1 cellular context compared by ENCODE assay signal in genomic region chr1:58898739-58899580, GRCh38.
TF ChIP-seq lines count a peak whose summit lies in the region.

No MANE protein-coding gene starts in this region.

TF ChIP-seq in HepG2, 621 proteins besides CTCF, POLR2A, EP300 and RAD21 (continued from another document and continues in another):
- TF ChIP-seq, protein P1, sequence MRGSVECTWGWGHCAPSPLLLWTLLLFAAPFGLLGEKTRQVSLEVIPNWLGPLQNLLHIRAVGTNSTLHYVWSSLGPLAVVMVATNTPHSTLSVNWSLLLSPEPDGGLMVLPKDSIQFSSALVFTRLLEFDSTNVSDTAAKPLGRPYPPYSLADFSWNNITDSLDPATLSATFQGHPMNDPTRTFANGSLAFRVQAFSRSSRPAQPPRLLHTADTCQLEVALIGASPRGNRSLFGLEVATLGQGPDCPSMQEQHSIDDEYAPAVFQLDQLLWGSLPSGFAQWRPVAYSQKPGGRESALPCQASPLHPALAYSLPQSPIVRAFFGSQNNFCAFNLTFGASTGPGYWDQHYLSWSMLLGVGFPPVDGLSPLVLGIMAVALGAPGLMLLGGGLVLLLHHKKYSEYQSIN (CRISPR knock-in tag; IDR thresholded peaks at IDR 0.05; ENCODE audit: borderline replicate concordance): no peak
- TF ChIP-seq, protein P2, sequence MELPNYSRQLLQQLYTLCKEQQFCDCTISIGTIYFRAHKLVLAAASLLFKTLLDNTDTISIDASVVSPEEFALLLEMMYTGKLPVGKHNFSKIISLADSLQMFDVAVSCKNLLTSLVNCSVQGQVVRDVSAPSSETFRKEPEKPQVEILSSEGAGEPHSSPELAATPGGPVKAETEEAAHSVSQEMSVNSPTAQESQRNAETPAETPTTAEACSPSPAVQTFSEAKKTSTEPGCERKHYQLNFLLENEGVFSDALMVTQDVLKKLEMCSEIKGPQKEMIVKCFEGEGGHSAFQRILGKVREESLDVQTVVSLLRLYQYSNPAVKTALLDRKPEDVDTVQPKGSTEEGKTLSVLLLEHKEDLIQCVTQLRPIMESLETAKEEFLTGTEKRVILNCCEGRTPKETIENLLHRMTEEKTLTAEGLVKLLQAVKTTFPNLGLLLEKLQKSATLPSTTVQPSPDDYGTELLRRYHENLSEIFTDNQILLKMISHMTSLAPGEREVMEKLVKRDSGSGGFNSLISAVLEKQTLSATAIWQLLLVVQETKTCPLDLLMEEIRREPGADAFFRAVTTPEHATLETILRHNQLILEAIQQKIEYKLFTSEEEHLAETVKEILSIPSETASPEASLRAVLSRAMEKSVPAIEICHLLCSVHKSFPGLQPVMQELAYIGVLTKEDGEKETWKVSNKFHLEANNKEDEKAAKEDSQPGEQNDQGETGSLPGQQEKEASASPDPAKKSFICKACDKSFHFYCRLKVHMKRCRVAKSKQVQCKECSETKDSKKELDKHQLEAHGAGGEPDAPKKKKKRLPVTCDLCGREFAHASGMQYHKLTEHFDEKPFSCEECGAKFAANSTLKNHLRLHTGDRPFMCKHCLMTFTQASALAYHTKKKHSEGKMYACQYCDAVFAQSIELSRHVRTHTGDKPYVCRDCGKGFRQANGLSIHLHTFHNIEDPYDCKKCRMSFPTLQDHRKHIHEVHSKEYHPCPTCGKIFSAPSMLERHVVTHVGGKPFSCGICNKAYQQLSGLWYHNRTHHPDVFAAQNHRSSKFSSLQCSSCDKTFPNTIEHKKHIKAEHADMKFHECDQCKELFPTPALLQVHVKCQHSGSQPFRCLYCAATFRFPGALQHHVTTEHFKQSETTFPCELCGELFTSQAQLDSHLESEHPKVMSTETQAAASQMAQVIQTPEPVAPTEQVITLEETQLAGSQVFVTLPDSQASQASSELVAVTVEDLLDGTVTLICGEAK (IDR thresholded peaks at IDR 0.05): no peak
- TF ChIP-seq, protein P2 (CRISPR knock-in tag; IDR thresholded peaks at IDR 0.05): no peak
- TF ChIP-seq ZZZ3 (CRISPR knock-in tag; IDR thresholded peaks at IDR 0.05; ENCODE audit: borderline replicate concordance): no peak; the same call in 1 of the 2 replicates
- peak; percentile 77; the same call in 1 of the 2 replicates for TF ChIP-seq GATA4 (IDR thresholded peaks at IDR 0.05; ENCODE audit: borderline replicate concordance, low read depth)
- peak; percentile 91 for TF ChIP-seq NCOA2 (CRISPR knock-in tag; IDR thresholded peaks at IDR 0.05)
- TF ChIP-seq NFKB2 (CRISPR knock-in tag; IDR thresholded peaks at IDR 0.05; ENCODE audit: borderline replicate concordance): no peak; the same call in 1 of the 2 replicates
- TF ChIP-seq, protein P3, sequence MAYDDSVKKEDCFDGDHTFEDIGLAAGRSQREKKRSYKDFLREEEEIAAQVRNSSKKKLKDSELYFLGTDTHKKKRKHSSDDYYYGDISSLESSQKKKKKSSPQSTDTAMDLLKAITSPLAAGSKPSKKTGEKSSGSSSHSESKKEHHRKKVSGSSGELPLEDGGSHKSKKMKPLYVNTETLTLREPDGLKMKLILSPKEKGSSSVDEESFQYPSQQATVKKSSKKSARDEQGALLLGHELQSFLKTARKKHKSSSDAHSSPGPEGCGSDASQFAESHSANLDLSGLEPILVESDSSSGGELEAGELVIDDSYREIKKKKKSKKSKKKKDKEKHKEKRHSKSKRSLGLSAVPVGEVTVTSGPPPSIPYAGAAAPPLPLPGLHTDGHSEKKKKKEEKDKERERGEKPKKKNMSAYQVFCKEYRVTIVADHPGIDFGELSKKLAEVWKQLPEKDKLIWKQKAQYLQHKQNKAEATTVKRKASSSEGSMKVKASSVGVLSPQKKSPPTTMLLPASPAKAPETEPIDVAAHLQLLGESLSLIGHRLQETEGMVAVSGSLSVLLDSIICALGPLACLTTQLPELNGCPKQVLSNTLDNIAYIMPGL (CRISPR knock-in tag; IDR thresholded peaks at IDR 0.05; ENCODE audit: borderline replicate concordance in 1 of 2, low read depth in 1 of 2): peak; percentile 15 to 24; a peak in 1 of 4 replicates
- no peak for TF ChIP-seq RFX5 (IDR thresholded peaks at IDR 0.05; ENCODE audit: low read depth, low read length)
- no peak for TF ChIP-seq ZNF839 (CRISPR knock-in tag; IDR thresholded peaks at IDR 0.05; ENCODE audit: borderline replicate concordance)
- no peak for TF ChIP-seq RBAK (CRISPR knock-in tag; IDR thresholded peaks at IDR 0.05)
- TF ChIP-seq, protein P4, sequence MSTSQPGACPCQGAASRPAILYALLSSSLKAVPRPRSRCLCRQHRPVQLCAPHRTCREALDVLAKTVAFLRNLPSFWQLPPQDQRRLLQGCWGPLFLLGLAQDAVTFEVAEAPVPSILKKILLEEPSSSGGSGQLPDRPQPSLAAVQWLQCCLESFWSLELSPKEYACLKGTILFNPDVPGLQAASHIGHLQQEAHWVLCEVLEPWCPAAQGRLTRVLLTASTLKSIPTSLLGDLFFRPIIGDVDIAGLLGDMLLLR (CRISPR knock-in tag; IDR thresholded peaks at IDR 0.05): peak; percentile 65; the same call in 1 of the 2 replicates
- TF ChIP-seq SNAPC4 (CRISPR knock-in tag; IDR thresholded peaks at IDR 0.05): no peak
- no peak for TF ChIP-seq MTA3 (CRISPR knock-in tag; IDR thresholded peaks at IDR 0.05)
- peak; percentile 82; the same call in 1 of the 2 replicates for TF ChIP-seq ZNF788 (CRISPR knock-in tag; IDR thresholded peaks at IDR 0.05; ENCODE audit: borderline replicate concordance)
- no peak for TF ChIP-seq ZBTB42 (CRISPR knock-in tag; IDR thresholded peaks at IDR 0.05)
- TF ChIP-seq ZNF773 (CRISPR knock-in tag; IDR thresholded peaks at IDR 0.05; ENCODE audit: borderline replicate concordance): 0 out of 2 replicates have a peak, but pooled peaks have one; percentile 30
- no peak for TF ChIP-seq ATRX (CRISPR knock-in tag; IDR thresholded peaks at IDR 0.05; ENCODE audit: borderline replicate concordance)
- TF ChIP-seq TSC22D2 (CRISPR knock-in tag; IDR thresholded peaks at IDR 0.05; ENCODE audit: borderline replicate concordance): no peak
- no peak for TF ChIP-seq JARID2 (CRISPR knock-in tag; IDR thresholded peaks at IDR 0.05; ENCODE audit: insufficient replicate concordance)
- TF ChIP-seq NFE2 (CRISPR knock-in tag; IDR thresholded peaks at IDR 0.05): no peak
- TF ChIP-seq TOPORS (CRISPR knock-in tag; IDR thresholded peaks at IDR 0.05): no peak
- TF ChIP-seq PCBP1 (IDR thresholded peaks at IDR 0.05; ENCODE audit: borderline replicate concordance, low read depth, low read length): no peak
- TF ChIP-seq SMAD9 (CRISPR knock-in tag; IDR thresholded peaks at IDR 0.05): no peak
- no peak for TF ChIP-seq CCAR2 (optimal IDR thresholded peaks at IDR 0.05; ENCODE audit: low read depth, low read length)
- peak; percentile 95 for TF ChIP-seq MED1 (CRISPR knock-in tag; IDR thresholded peaks at IDR 0.05)
- no peak for TF ChIP-seq SIN3A (IDR thresholded peaks at IDR 0.05; ENCODE audit: borderline replicate concordance, low read depth, low read length)
- TF ChIP-seq CBFB (CRISPR knock-in tag; IDR thresholded peaks at IDR 0.05): no peak
- TF ChIP-seq ZNF256 (CRISPR knock-in tag; conservative IDR thresholded peaks at IDR 0.05): no peak
- no peak for TF ChIP-seq ATM (IDR thresholded peaks at IDR 0.05; ENCODE audit: borderline replicate concordance)
- TF ChIP-seq, protein P5, sequence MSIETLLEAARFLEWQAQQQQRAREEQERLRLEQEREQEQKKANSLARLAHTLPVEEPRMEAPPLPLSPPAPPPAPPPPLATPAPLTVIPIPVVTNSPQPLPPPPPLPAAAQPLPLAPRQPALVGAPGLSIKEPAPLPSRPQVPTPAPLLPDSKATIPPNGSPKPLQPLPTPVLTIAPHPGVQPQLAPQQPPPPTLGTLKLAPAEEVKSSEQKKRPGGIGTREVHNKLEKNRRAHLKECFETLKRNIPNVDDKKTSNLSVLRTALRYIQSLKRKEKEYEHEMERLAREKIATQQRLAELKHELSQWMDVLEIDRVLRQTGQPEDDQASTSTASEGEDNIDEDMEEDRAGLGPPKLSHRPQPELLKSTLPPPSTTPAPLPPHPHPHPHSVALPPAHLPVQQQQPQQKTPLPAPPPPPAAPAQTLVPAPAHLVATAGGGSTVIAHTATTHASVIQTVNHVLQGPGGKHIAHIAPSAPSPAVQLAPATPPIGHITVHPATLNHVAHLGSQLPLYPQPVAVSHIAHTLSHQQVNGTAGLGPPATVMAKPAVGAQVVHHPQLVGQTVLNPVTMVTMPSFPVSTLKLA (IDR thresholded peaks at IDR 0.05): peak; percentile 71
- no peak for TF ChIP-seq ZNF782 (CRISPR knock-in tag; IDR thresholded peaks at IDR 0.05; ENCODE audit: borderline replicate concordance)
- no peak for TF ChIP-seq ZNF329 (CRISPR knock-in tag; IDR thresholded peaks at IDR 0.05; ENCODE audit: low read depth)
- 0 out of 2 replicates have a peak, but pooled peaks have one; percentile 36 for TF ChIP-seq HOXD1 (CRISPR knock-in tag; IDR thresholded peaks at IDR 0.05)
- TF ChIP-seq ZNF550 (CRISPR knock-in tag; IDR thresholded peaks at IDR 0.05; ENCODE audit: borderline replicate concordance): no peak; the same call in 1 of the 2 replicates
- TF ChIP-seq SOX13 (IDR thresholded peaks at IDR 0.05): peak; percentile 56; the same call in 1 of the 2 replicates
- TF ChIP-seq SOX13 (CRISPR knock-in tag; conservative IDR thresholded peaks at IDR 0.05 in 1 of 2, IDR thresholded peaks at IDR 0.05 in 1 of 2): peak in 1 of 2 experiments; percentile 80; a peak in 2 of 4 replicates
- no peak for TF ChIP-seq MATR3 (CRISPR knock-in tag; IDR thresholded peaks at IDR 0.05)
- TF ChIP-seq DRAP1 (CRISPR knock-in tag; IDR thresholded peaks at IDR 0.05): peak; percentile 57
- TF ChIP-seq, protein P6, sequence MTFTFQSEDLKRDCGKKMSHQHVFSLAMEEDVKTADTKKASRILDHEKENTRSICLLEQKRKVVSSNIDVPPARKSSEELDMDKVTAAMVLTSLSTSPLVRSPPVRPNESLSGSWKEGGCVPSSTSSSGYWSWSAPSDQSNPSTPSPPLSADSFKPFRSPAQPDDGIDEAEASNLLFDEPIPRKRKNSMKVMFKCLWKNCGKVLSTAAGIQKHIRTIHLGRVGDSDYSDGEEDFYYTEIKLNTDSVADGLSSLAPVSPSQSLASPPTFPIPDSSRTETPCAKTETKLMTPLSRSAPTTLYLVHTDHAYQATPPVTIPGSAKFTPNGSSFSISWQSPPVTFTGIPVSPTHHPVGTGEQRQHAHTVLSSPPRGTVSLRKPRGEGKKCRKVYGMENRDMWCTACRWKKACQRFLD (CRISPR knock-in tag; IDR thresholded peaks at IDR 0.05; ENCODE audit: borderline replicate concordance): no peak
- no peak for TF ChIP-seq CENPT (CRISPR knock-in tag; IDR thresholded peaks at IDR 0.05; ENCODE audit: low read depth)
- TF ChIP-seq CBX5 (CRISPR knock-in tag; IDR thresholded peaks at IDR 0.05; ENCODE audit: borderline replicate concordance): peak; percentile 67; the same call in 1 of the 2 replicates
- TF ChIP-seq ZFP1 (CRISPR knock-in tag; IDR thresholded peaks at IDR 0.05): no peak
- TF ChIP-seq ZSCAN20 (CRISPR knock-in tag; IDR thresholded peaks at IDR 0.05; ENCODE audit: borderline replicate concordance): no peak
